Comparison of ENCODE assay signal across 16 cellular contexts in the genomic region with DNA sequence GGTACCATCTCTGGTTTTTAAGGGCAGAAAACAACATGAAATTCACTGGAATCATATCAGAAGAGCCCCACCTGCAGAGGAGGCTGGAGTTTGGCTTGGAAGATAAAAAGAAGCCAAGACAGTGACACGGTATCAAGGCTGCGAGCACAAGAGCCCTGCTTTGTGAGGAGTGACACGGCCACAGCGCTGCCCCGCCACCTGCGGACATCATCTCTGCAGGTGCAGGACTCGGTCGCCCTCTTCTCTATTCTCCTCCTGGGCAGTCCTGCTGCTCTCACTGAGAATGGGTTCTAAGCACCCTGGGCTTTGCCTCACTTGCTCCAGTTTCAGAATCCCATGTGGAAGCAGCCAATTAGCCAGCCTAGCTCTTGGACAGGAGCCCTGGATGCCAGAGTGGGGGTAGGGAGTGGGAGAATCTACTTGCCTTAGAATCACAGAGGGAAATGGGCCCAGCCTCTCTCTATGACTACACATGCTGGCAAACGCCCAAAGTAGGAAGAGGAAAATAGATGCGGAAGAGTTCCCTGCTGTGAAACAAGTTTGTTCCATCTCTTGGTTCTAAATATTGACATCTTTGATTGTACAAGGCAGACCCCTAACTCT. TPM values are rescaled to one million over a fixed set of nuclear protein-coding genes. Genes with fewer than 3 reads are reported as not detected.
A peak's percentile ranks its signal among the peaks of the same experiment; 100 is the strongest.
DNase-seq lines count a peak whose midpoint lies in the region; ATAC-seq and TF ChIP-seq lines count a peak whose summit lies in the region.
"Had no signal": no experiment of that assay in that cellular context is flagged by ENCODE, and none has a peak within 500 bp of the region (broad histone marks: within the 10 kb centered on the region; RNA-seq: fewer than 3 reads in every experiment).

No MANE protein-coding gene starts in this region.

- no peaks in the 10 kb centered on the region for H3K9me3 Mint-ChIP-seq in GM23338
- H3K9me3 Mint-ChIP-seq: effector memory CD8-positive, alpha-beta T cell had no signal

- no peaks in the 10 kb centered on the region for H3K36me3 ChIP-seq in GM23338 (ENCODE audit: insufficient read depth)
- H3K36me3 ChIP-seq: brain microvascular endothelial cell, thoracic aorta had no signal

- H3K79me2 ChIP-seq in GM23338 (replicated peaks; ENCODE audit: insufficient read depth): no peaks in the 10 kb centered on the region

- peaks cover 31% of the 10 kb centered on the region for H3K4me1 Mint-ChIP-seq in GM23338

- no peaks in the 10 kb centered on the region for H4K20me1 ChIP-seq in GM23338 (replicated peaks; ENCODE audit: insufficient read depth)

- no peak for ATAC-seq in GM23338
- no peak for ATAC-seq in GM21529 (IDR thresholded peaks at IDR 0.05; ENCODE audit: unreplicated experiment)
- ATAC-seq: effector memory CD8-positive, alpha-beta T cell had no signal

- no peak overlapping the region for H3K4me3 Mint-ChIP-seq in GM23338
- H3K4me3 Mint-ChIP-seq: effector memory CD8-positive, alpha-beta T cell had no signal

- H3K4me3 ChIP-seq in GM23338 (no peak overlapping the region), fibroblast of pulmonary artery (replicated peaks; ENCODE audit: low read depth, low read length) (no peak overlapping the region)
- H3K4me3 ChIP-seq: thoracic aorta had no signal

- no peaks in the 10 kb centered on the region for H3F3A ChIP-seq in GM23338 (replicated peaks; ENCODE audit: low read depth)

- H3K9me2 ChIP-seq in GM23338 (ENCODE audit: insufficient read depth): peaks cover 5% of the 10 kb centered on the region; the same call in 1 of the 2 replicates

- peak overlapping the region; percentile 52; the same call in 1 of the 2 replicates for H2AFZ ChIP-seq in GM23338

- no peak overlapping the region for H3K4me2 ChIP-seq in GM23338

- H3K27ac Mint-ChIP-seq in GM23338: no peak overlapping the region
- H3K27ac Mint-ChIP-seq: effector memory CD8-positive, alpha-beta T cell had no signal

- peaks cover under 1% of the 10 kb centered on the region for H3K27me3 Mint-ChIP-seq in GM23338 (ENCODE audit: insufficient read depth, low read depth, poor library complexity)

- H3K27me3 ChIP-seq in GM23338 (ENCODE audit: insufficient read depth): no peaks in the 10 kb centered on the region
- H3K27me3 ChIP-seq: brain microvascular endothelial cell had no signal

- H3K4me1 ChIP-seq in GM23338 (ENCODE audit: insufficient read depth): no peaks in the 10 kb centered on the region; the same call in 1 of the 2 replicates

- no peaks in the 10 kb centered on the region for H3K36me3 Mint-ChIP-seq in GM23338 (ENCODE audit: low read depth)

- H3K27ac ChIP-seq in GM23338 (ENCODE audit: low read depth): no peak overlapping the region
- H3K27ac ChIP-seq: brain microvascular endothelial cell, thoracic aorta had no signal

- TF ChIP-seq CTCF in GM23338 (conservative IDR thresholded peaks at IDR 0.05; ENCODE audit: low read depth in 2 of 2) (0 out of 4 replicates have a peak, but pooled peaks of 1 of the 2 experiments have one; percentile 2), fibroblast of pulmonary artery (IDR thresholded peaks at IDR 0.05; ENCODE audit: low read length, missing control alignments) (no peak)

- no peak for DNase-seq in GM23338 (ENCODE audit: low spot score)
- DNase-seq in anterior cingulate cortex (lab: John Stamatoyannopoulos, UW): peak in 49 of 58 donors; percentile 13 to 88 (median 50)
- peak; percentile 50 for DNase-seq in fibroblast of pulmonary artery (ENCODE audit: low read depth)
- DNase-seq in putamen (ENCODE audit: low spot score): peak; percentile 43
- DNase-seq in NCI-H2227 (lab: John Stamatoyannopoulos, UW; ENCODE audit: unreplicated experiment): no peak
- no peak for DNase-seq in activated CD4-positive, alpha-beta T cell treated with anti-CD3 and anti-CD28 coated beads for 4 hours
- DNase-seq: brain microvascular endothelial cell; DND-41; effector memory CD8-positive, alpha-beta T cell; kidney; NCI-H2081; SHP77; T-helper 9 cell had no signal

TF ChIP-seq in GM23338, 12 proteins besides CTCF, POLR2A, EP300 and RAD21 (continues in another document):
- no peak for TF ChIP-seq NANOG (IDR thresholded peaks at IDR 0.05; ENCODE audit: borderline replicate concordance)
- TF ChIP-seq, protein P1, sequence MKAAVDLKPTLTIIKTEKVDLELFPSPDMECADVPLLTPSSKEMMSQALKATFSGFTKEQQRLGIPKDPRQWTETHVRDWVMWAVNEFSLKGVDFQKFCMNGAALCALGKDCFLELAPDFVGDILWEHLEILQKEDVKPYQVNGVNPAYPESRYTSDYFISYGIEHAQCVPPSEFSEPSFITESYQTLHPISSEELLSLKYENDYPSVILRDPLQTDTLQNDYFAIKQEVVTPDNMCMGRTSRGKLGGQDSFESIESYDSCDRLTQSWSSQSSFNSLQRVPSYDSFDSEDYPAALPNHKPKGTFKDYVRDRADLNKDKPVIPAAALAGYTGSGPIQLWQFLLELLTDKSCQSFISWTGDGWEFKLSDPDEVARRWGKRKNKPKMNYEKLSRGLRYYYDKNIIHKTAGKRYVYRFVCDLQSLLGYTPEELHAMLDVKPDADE (IDR thresholded peaks at IDR 0.05): no peak
- no peak for TF ChIP-seq EZH2phosphoT487 (IDR thresholded peaks at IDR 0.05; ENCODE audit: unreplicated experiment)
- TF ChIP-seq, protein P2, sequence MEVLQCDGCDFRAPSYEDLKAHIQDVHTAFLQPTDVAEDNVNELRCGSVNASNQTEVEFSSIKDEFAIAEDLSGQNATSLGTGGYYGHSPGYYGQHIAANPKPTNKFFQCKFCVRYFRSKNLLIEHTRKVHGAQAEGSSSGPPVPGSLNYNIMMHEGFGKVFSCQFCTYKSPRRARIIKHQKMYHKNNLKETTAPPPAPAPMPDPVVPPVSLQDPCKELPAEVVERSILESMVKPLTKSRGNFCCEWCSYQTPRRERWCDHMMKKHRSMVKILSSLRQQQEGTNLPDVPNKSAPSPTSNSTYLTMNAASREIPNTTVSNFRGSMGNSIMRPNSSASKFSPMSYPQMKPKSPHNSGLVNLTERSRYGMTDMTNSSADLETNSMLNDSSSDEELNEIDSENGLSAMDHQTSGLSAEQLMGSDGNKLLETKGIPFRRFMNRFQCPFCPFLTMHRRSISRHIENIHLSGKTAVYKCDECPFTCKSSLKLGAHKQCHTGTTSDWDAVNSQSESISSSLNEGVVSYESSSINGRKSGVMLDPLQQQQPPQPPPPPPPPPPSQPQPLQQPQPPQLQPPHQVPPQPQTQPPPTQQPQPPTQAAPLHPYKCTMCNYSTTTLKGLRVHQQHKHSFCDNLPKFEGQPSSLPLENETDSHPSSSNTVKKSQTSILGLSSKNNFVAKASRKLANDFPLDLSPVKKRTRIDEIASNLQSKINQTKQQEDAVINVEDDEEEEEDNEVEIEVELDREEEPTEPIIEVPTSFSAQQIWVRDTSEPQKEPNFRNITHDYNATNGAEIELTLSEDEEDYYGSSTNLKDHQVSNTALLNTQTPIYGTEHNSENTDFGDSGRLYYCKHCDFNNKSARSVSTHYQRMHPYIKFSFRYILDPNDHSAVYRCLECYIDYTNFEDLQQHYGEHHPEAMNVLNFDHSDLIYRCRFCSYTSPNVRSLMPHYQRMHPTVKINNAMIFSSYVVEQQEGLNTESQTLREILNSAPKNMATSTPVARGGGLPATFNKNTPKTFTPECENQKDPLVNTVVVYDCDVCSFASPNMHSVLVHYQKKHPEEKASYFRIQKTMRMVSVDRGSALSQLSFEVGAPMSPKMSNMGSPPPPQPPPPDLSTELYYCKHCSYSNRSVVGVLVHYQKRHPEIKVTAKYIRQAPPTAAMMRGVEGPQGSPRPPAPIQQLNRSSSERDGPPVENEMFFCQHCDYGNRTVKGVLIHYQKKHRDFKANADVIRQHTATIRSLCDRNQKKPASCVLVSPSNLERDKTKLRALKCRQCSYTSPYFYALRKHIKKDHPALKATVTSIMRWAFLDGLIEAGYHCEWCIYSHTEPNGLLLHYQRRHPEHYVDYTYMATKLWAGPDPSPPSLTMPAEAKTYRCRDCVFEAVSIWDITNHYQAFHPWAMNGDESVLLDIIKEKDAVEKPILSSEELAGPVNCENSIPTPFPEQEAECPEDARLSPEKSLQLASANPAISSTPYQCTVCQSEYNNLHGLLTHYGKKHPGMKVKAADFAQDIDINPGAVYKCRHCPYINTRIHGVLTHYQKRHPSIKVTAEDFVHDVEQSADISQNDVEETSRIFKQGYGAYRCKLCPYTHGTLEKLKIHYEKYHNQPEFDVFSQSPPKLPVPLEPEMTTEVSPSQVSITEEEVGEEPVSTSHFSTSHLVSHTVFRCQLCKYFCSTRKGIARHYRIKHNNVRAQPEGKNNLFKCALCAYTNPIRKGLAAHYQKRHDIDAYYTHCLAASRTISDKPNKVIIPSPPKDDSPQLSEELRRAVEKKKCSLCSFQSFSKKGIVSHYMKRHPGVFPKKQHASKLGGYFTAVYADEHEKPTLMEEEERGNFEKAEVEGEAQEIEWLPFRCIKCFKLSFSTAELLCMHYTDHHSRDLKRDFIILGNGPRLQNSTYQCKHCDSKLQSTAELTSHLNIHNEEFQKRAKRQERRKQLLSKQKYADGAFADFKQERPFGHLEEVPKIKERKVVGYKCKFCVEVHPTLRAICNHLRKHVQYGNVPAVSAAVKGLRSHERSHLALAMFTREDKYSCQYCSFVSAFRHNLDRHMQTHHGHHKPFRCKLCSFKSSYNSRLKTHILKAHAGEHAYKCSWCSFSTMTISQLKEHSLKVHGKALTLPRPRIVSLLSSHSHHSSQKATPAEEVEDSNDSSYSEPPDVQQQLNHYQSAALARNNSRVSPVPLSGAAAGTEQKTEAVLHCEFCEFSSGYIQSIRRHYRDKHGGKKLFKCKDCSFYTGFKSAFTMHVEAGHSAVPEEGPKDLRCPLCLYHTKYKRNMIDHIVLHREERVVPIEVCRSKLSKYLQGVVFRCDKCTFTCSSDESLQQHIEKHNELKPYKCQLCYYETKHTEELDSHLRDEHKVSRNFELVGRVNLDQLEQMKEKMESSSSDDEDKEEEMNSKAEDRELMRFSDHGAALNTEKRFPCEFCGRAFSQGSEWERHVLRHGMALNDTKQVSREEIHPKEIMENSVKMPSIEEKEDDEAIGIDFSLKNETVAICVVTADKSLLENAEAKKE (CRISPR knock-in tag; IDR thresholded peaks at IDR 0.05): no peak
- no peak for TF ChIP-seq ZNF331 (CRISPR knock-in tag; IDR thresholded peaks at IDR 0.05; ENCODE audit: low read depth)
- TF ChIP-seq CREB1 (CRISPR knock-in tag; IDR thresholded peaks at IDR 0.05; ENCODE audit: low read depth): no peak
- no peak for TF ChIP-seq JUNB (IDR thresholded peaks at IDR 0.05; ENCODE audit: unreplicated experiment)
- no peak for TF ChIP-seq POLR2AphosphoS5 (IDR thresholded peaks at IDR 0.05; ENCODE audit: low read depth)
- no peak for TF ChIP-seq EZH2 (IDR thresholded peaks at IDR 0.05; ENCODE audit: low read depth, unreplicated experiment)

RNA-seq across cellular contexts. Expression of a gene that starts 17.1 kb away (rescaled TPM):
- not detected in 2 replicates for total RNA-seq in GM23338 (2014; rRNA removed; shearing (Covaris generic))
- polyA plus RNA-seq in GM23338 (2016; fragmentation: Nextera tagmentation; extraction: Ambion mirVana): not detected in 2 replicates
- total RNA-seq: MCF 10A had no signal

RNA-seq across cellular contexts. Expression of a gene that starts 24.0 kb away (rescaled TPM):
- not detected in 2 replicates for total RNA-seq in GM23338 (2014; rRNA removed; shearing (Covaris generic))
- polyA plus RNA-seq in GM23338 (2016; fragmentation: Nextera tagmentation; extraction: Ambion mirVana): not detected in 2 replicates

RNA-seq across cellular contexts. Expression of a gene that starts 54.8 kb away (rescaled TPM):
- 10.4 and 12.4 TPM in 2 replicates for total RNA-seq in GM23338 (2014; rRNA removed; shearing (Covaris generic))
- 4.9 and 5.5 TPM in 2 replicates for polyA plus RNA-seq in GM23338 (2016; fragmentation: Nextera tagmentation; extraction: Ambion mirVana)

Comparison
In these comparisons a context has a peak if more than half of its experiments do, and no peak if none do; other contexts are left out.
1. DNase-seq: peak in anterior cingulate cortex (49 of 58), fibroblast of pulmonary artery (single experiment) and putamen (single experiment); none in GM23338 (single experiment), NCI-H2227 (single experiment) and activated CD4-positive, alpha-beta T cell treated with anti-CD3 and anti-CD28 coated beads for 4 hours (0 of 2).